14 cellular contexts compared by ENCODE assay signal in the genomic region with DNA sequence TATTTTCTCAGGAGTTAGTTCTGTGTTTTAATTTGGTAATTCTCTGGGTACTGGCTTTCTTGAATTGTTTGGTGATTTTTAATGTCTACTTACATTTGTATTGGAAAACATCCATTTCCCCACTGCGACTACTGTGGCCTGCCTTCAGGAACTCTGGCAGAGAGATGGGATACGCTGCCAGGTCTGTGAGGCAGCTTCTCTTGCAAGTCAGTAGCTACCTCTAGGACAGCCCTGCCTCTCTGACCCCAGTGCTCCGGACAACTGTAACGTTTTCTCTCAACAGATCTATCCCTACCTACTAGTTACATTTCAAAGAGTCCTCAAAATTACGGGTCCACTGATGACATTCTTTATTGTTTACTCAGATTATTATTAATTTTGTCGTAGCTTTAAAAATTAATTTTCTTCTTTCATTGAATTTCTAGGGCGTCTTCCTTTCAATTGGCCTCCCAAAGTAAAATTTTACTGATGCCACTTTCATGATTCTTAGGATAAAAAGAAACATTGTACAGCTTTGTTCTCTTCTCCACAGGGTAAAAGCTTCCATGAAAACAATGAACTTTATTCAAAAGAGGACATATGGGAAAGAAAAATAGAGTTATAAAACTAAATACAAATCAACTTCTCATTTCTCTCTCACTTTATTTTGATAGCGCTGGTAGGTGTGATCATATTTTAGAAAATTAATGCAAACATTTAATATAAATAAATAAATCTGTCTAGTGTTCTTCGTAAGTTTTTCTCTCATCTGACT.
DNase-seq lines count a peak whose midpoint lies in the region; ATAC-seq, FAIRE-seq and TF ChIP-seq lines count a peak whose summit lies in the region.
"Had no signal": no experiment of that assay in that cellular context is flagged by ENCODE, and none has a peak within 500 bp of the region (broad histone marks: within the 10 kb centered on the region; RNA-seq: fewer than 3 reads in every experiment).

No MANE protein-coding gene starts in this region.

- H4K20me1 ChIP-seq in GM23338 (replicated peaks; ENCODE audit: insufficient read depth) (no peaks in the 10 kb centered on the region), osteoblast (ENCODE audit: insufficient read depth, low read length) (no peaks in the 10 kb centered on the region)
- H4K20me1 ChIP-seq: BLaER1 had no signal

- no peak overlapping the region for H3K4me3 Mint-ChIP-seq in GM23338

- TF ChIP-seq POLR2A in testis (IDR thresholded peaks at IDR 0.05) (no peak), vagina (IDR thresholded peaks at IDR 0.05) (no peak)

- H3K4me1 ChIP-seq in GM23338 (ENCODE audit: insufficient read depth) (no peaks in the 10 kb centered on the region), osteoblast (ENCODE audit: insufficient read depth, low read length) (no peaks in the 10 kb centered on the region), testis (peaks cover 15% of the 10 kb centered on the region), vagina (no peaks in the 10 kb centered on the region)
- H3K4me1 ChIP-seq: BLaER1 had no signal

- H3K9me2 ChIP-seq in GM23338 (ENCODE audit: insufficient read depth), result no peaks in the 10 kb centered on the region

- intact Hi-C loops in testis (cut with DNase I; ENCODE audit: low total_unique reads), result no loop called here
- intact Hi-C loops in vagina (cut with DNase I), result no loop called here

- H3K36me3 Mint-ChIP-seq in GM23338 (ENCODE audit: low read depth), result no peaks in the 10 kb centered on the region

- H3K27ac Mint-ChIP-seq in GM23338, result 0 out of 2 replicates have a peak overlapping the region, but pooled peaks have one; percentile 37

- H3F3A ChIP-seq in GM23338 (replicated peaks; ENCODE audit: low read depth), result no peaks in the 10 kb centered on the region

- no peaks in the 10 kb centered on the region for H3K36me3 ChIP-seq in GM23338 (ENCODE audit: insufficient read depth)
- H3K36me3 ChIP-seq in osteoblast (ENCODE audit: insufficient read depth, low read length), result no peaks in the 10 kb centered on the region
- no peaks in the 10 kb centered on the region for H3K36me3 ChIP-seq in testis (ENCODE audit: low read depth, missing control alignments)
- H3K36me3 ChIP-seq in vagina, result no peaks in the 10 kb centered on the region
- H3K36me3 ChIP-seq: BLaER1 had no signal

- H3K9me3 ChIP-seq in osteoblast (ENCODE audit: low read depth, low read length) (no peaks in the 10 kb centered on the region), testis (no peaks in the 10 kb centered on the region), vagina (no peaks in the 10 kb centered on the region)
- H3K9me3 ChIP-seq: BLaER1 had no signal

- TF ChIP-seq CTCF in GM23338 (conservative IDR thresholded peaks at IDR 0.05; ENCODE audit: low read depth in 2 of 2) (no peak), osteoblast (IDR thresholded peaks at IDR 0.05; ENCODE audit: extremely low read depth, low read depth, low read length) (no peak), testis (IDR thresholded peaks at IDR 0.05) (no peak), vagina (IDR thresholded peaks at IDR 0.05) (no peak)

- H3K27ac ChIP-seq in GM23338 (ENCODE audit: low read depth) (no peak overlapping the region), osteoblast (ENCODE audit: low read depth, low read length) (no peak overlapping the region), testis (peak overlapping the region; percentile 55 to 59), vagina (no peak overlapping the region)
- H3K27ac ChIP-seq: BLaER1, HL-60 had no signal

- H3K4me3 ChIP-seq in GM23338 (no peak overlapping the region), osteoblast (ENCODE audit: insufficient read depth, low read length) (no peak overlapping the region), testis (no peak overlapping the region), vagina (no peak overlapping the region)
- H3K4me3 ChIP-seq: BLaER1 had no signal

- no peak for DNase-seq in GM23338 (ENCODE audit: low spot score)
- DNase-seq in frontal cortex (ENCODE audit: low spot score in 2 of 2), result no peak
- DNase-seq in osteoblast (ENCODE audit: insufficient read length, low spot score, missing footprints), result peak; percentile 3
- peak; percentile 80 for DNase-seq in testis
- no peak for DNase-seq in vagina (ENCODE audit: extremely low spot score in 2 of 2)
- no peak for DNase-seq in GOT3 (lab: John Stamatoyannopoulos, UW)
- DNase-seq: 8988T, AML-193, Calu3, DMS 273 treated with DMSO at 0.1 percent for 48 hours had no signal

- H3K27me3 ChIP-seq in GM23338 (ENCODE audit: insufficient read depth), result no peaks in the 10 kb centered on the region
- peaks cover 29% of the 10 kb centered on the region for H3K27me3 ChIP-seq in osteoblast (ENCODE audit: insufficient read depth, low read length)
- no peaks in the 10 kb centered on the region for H3K27me3 ChIP-seq in testis
- no peaks in the 10 kb centered on the region for H3K27me3 ChIP-seq in vagina
- H3K27me3 ChIP-seq: BLaER1 had no signal

- H3K4me1 Mint-ChIP-seq in GM23338, result peaks cover 9% of the 10 kb centered on the region

- H3K27me3 Mint-ChIP-seq in GM23338 (ENCODE audit: insufficient read depth, low read depth, poor library complexity), result peaks cover 2% of the 10 kb centered on the region

- 56 to 64% methylated on average over 9 of the region's 9 CpGs for WGBS in testis, 2 donors

- ATAC-seq in GM23338 (peak; percentile 31; the same call in 1 of the 3 replicates), HG02763 (IDR thresholded peaks at IDR 0.05; ENCODE audit: unreplicated experiment) (no peak)

- H3K79me2 ChIP-seq in GM23338 (replicated peaks; ENCODE audit: insufficient read depth) (no peaks in the 10 kb centered on the region), osteoblast (ENCODE audit: insufficient read depth, low read length) (no peaks in the 10 kb centered on the region)

- H2AFZ ChIP-seq in GM23338 (no peak overlapping the region), osteoblast (ENCODE audit: low read length) (no peak overlapping the region)

- FAIRE-seq in frontal cortex (lab: Jason Lieb, UNC), result peak; percentile 90
- FAIRE-seq: H54 had no signal

- H3K4me2 ChIP-seq in GM23338, result no peak overlapping the region
- no peak overlapping the region for H3K4me2 ChIP-seq in osteoblast (ENCODE audit: insufficient read depth, low read length)
- H3K4me2 ChIP-seq: BLaER1 had no signal

- H3K9me3 Mint-ChIP-seq in GM23338, result no peaks in the 10 kb centered on the region

TF ChIP-seq in GM23338, 12 proteins besides CTCF, POLR2A, EP300 and RAD21:
- TF ChIP-seq JUNB (IDR thresholded peaks at IDR 0.05; ENCODE audit: unreplicated experiment), result no peak

Comparison
In these comparisons a context has a peak if more than half of its experiments do, and no peak if none do; other contexts are left out.
1. DNase-seq: peak in osteoblast (single experiment) and testis (single experiment); none in GM23338 (single experiment), frontal cortex (0 of 2), vagina (0 of 2) and GOT3 (single experiment).
2. H3K27ac ChIP-seq: peak in testis (2 of 2); none in GM23338 (single experiment), osteoblast (single experiment) and vagina (single experiment).